In genomic region chr17:72345536-72345935, GRCh38 we compare ENCODE assay signal across 15 cellular contexts.
"Had no signal": no experiment of that assay in that cellular context is flagged by ENCODE, and none has a peak within 500 bp of the region (broad histone marks: within the 10 kb centered on the region; RNA-seq: fewer than 3 reads in every experiment).

No MANE protein-coding gene starts in this region.

- H3K9me3 ChIP-seq: psoas muscle, sigmoid colon, thoracic aorta had no signal

- DNase-seq: activated CD4-positive, alpha-beta T cell treated with anti-CD3 and anti-CD28 coated beads, Interleukin-2, amount 50 U/mL, for 48 hours; activated naive CD4-positive, alpha-beta T cell treated with Interleukin-2 at 50 U/mL for 16 hours; aorta; dorsolateral prefrontal cortex; erythroblast; hippocampal formation; nephron progenitor cell; psoas muscle; sigmoid colon; spleen; T-helper 17 cell had no signal

- H3K27me3 ChIP-seq: sigmoid colon had no signal

- H3K4me3 ChIP-seq: dorsolateral prefrontal cortex, psoas muscle, sigmoid colon, spleen, thoracic aorta had no signal

- H3K36me3 ChIP-seq: sigmoid colon, spleen, thoracic aorta, WERI-Rb-1 had no signal

- H3K27ac ChIP-seq: dorsolateral prefrontal cortex, psoas muscle, sigmoid colon, spleen, thoracic aorta, WERI-Rb-1 had no signal

- H3K4me1 ChIP-seq: psoas muscle, spleen had no signal

- ATAC-seq: activated T-helper 17 cell treated with anti-CD3 and anti-CD28 coated beads, Interleukin-2, amount 50 U/mL, for 72 hours; psoas muscle; stimulated activated effector memory CD8-positive, alpha-beta T cell treated with anti-CD3 and anti-CD28 coated beads, Interleukin-12 subunit alpha, Interleukin-12 subunit beta, amount 100 ng/mL, for 72 hours; T-helper 17 cell had no signal
